Comparison of ENCODE assay signal across 1 cellular context in the genomic region with DNA sequence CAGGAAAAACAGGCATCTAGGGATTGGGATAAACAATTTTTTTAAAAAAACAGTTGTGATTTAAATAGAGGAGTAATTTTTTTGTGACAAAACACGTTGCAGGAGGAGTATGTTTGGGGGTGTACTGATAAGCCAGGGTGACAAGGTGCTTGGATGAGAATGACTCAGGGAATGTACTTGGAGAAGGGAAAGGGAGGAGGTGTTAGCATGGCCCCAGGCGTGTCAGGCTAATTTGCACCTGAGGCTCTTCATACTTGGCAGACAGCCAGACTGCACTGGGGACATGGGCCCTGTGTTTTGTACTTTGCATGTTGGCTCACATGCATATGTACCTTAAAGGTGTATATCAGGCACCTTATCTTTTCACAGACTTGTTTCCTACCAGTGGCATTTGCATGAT.
TF ChIP-seq lines count a peak whose summit lies in the region.

No MANE protein-coding gene starts in this region.

TF ChIP-seq in endothelial cell of umbilical vein, 7 proteins besides CTCF, POLR2A, EP300 and RAD21 (continued from another document):
- TF ChIP-seq MYC (IDR thresholded peaks at IDR 0.05; ENCODE audit: low read depth, low read length) (no peak), POLR2AphosphoS5 (IDR thresholded peaks at IDR 0.05; ENCODE audit: insufficient read depth, low read depth, low read length) (peak; percentile 15)
- TF ChIP-seq, protein P1, sequence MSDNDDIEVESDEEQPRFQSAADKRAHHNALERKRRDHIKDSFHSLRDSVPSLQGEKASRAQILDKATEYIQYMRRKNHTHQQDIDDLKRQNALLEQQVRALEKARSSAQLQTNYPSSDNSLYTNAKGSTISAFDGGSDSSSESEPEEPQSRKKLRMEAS (IDR thresholded peaks at IDR 0.05; ENCODE audit: insufficient read depth, insufficient read length): no peak
